Comparison of ENCODE assay signal across 16 cellular contexts in genomic region chr4:124526321-124526720, GRCh38.
"Had no signal": no experiment of that assay in that cellular context is flagged by ENCODE, and none has a peak within 500 bp of the region (broad histone marks: within the 10 kb centered on the region; RNA-seq: fewer than 3 reads in every experiment).

No MANE protein-coding gene starts in this region.

- ATAC-seq: body of pancreas; stimulated activated effector memory CD8-positive, alpha-beta T cell treated with anti-CD3 and anti-CD28 coated beads, Interleukin-12 subunit alpha, Interleukin-12 subunit beta, amount 100 ng/mL, for 72 hours; T-helper 17 cell had no signal

- H3K4me3 Mint-ChIP-seq: activated CD4-positive, alpha-beta T cell treated with anti-CD3 and anti-CD28 coated beads, Interleukin-2, amount 10 ng/mL, durations not matched to agents 7 days and 5 days; central memory CD8-positive, alpha-beta T cell; dendritic cell treated with granulocyte-macrophage colony-stimulating factor and Interleukin-4, amounts not matched to agents 40 ng/mL and 50 ng/mL, for 4 days; stimulated activated effector memory CD8-positive, alpha-beta T cell treated with anti-CD3 and anti-CD28 coated beads, Interleukin-12 subunit alpha, Interleukin-12 subunit beta, amount 100 ng/mL, for 72 hours; T-helper 17 cell had no signal

- H3K4me3 ChIP-seq: body of pancreas, esophagus muscularis mucosa, thyroid gland, uterus had no signal

- H3K9me3 ChIP-seq: body of pancreas, esophagus muscularis mucosa, neutrophil, thyroid gland, uterus had no signal

- H3K27ac Mint-ChIP-seq: activated CD4-positive, alpha-beta T cell treated with anti-CD3 and anti-CD28 coated beads, Interleukin-2, amount 10 ng/mL, durations not matched to agents 7 days and 5 days; activated T-helper 2 cell treated with anti-CD3 and anti-CD28 coated beads, Interferon-gamma antibody, Interleukin-2, Interleukin-4, amounts not matched to agents 10 μg/mL and 5 μg/mL and 100 μg/mL, durations not matched to agents 14 hours and 24 hours and 36 hours; dendritic cell treated with granulocyte-macrophage colony-stimulating factor and Interleukin-4, amounts not matched to agents 40 ng/mL and 50 ng/mL, for 4 days; progenitor cell of endocrine pancreas; stimulated activated effector memory CD8-positive, alpha-beta T cell treated with anti-CD3 and anti-CD28 coated beads, Interleukin-12 subunit alpha, Interleukin-12 subunit beta, amount 100 ng/mL, for 72 hours; T-helper 17 cell had no signal

- FAIRE-seq: frontal cortex, TTC549 had no signal

- H3K4me1 ChIP-seq: body of pancreas, thyroid gland, uterus had no signal

- H3K27ac ChIP-seq: body of pancreas, esophagus muscularis mucosa, neutrophil, thyroid gland, uterus had no signal

- H3K27me3 ChIP-seq: body of pancreas, esophagus muscularis mucosa, neutrophil, thyroid gland, uterus had no signal

- DNase-seq: activated CD4-positive, alpha-beta T cell treated with anti-CD3 and anti-CD28 coated beads, Interleukin-2, amount 10 ng/mL, durations not matched to agents 7 days and 5 days; activated CD4-positive, CD25-positive, alpha-beta regulatory T cell; activated naive CD4-positive, alpha-beta T cell treated with anti-CD3 and anti-CD28 coated beads, Interleukin-2, amount 50 U/mL, for 16 hours; body of pancreas; T-helper 17 cell; thyroid gland; uterus had no signal

- H3K36me3 Mint-ChIP-seq: stimulated activated effector memory CD8-positive, alpha-beta T cell treated with anti-CD3 and anti-CD28 coated beads, Interleukin-12 subunit alpha, Interleukin-12 subunit beta, amount 100 ng/mL, for 72 hours had no signal

- H3K36me3 ChIP-seq: esophagus muscularis mucosa, neutrophil, thyroid gland, uterus had no signal

- H3K9me3 Mint-ChIP-seq: activated CD4-positive, alpha-beta T cell treated with anti-CD3 and anti-CD28 coated beads, Interleukin-2, amount 10 ng/mL, durations not matched to agents 7 days and 5 days; activated T-helper 2 cell treated with anti-CD3 and anti-CD28 coated beads, Interferon-gamma antibody, Interleukin-2, Interleukin-4, amounts not matched to agents 10 μg/mL and 5 μg/mL and 100 μg/mL, durations not matched to agents 14 hours and 24 hours and 36 hours; dendritic cell treated with granulocyte-macrophage colony-stimulating factor and Interleukin-4, amounts not matched to agents 40 ng/mL and 50 ng/mL, for 4 days had no signal

- H3K4me1 Mint-ChIP-seq: activated CD4-positive, alpha-beta T cell treated with anti-CD3 and anti-CD28 coated beads, Interleukin-2, amount 10 ng/mL, durations not matched to agents 7 days and 5 days; central memory CD8-positive, alpha-beta T cell; stimulated activated effector memory CD8-positive, alpha-beta T cell treated with anti-CD3 and anti-CD28 coated beads, Interleukin-12 subunit alpha, Interleukin-12 subunit beta, amount 100 ng/mL, for 72 hours; T-helper 17 cell had no signal

- H3K27me3 Mint-ChIP-seq: activated CD4-positive, alpha-beta T cell treated with anti-CD3 and anti-CD28 coated beads, Interleukin-2, amount 10 ng/mL, durations not matched to agents 7 days and 5 days; central memory CD8-positive, alpha-beta T cell; dendritic cell treated with granulocyte-macrophage colony-stimulating factor and Interleukin-4, amounts not matched to agents 40 ng/mL and 50 ng/mL, for 4 days; progenitor cell of endocrine pancreas; T-helper 17 cell had no signal
